1 cellular context compared by ENCODE assay signal in the genomic region with DNA sequence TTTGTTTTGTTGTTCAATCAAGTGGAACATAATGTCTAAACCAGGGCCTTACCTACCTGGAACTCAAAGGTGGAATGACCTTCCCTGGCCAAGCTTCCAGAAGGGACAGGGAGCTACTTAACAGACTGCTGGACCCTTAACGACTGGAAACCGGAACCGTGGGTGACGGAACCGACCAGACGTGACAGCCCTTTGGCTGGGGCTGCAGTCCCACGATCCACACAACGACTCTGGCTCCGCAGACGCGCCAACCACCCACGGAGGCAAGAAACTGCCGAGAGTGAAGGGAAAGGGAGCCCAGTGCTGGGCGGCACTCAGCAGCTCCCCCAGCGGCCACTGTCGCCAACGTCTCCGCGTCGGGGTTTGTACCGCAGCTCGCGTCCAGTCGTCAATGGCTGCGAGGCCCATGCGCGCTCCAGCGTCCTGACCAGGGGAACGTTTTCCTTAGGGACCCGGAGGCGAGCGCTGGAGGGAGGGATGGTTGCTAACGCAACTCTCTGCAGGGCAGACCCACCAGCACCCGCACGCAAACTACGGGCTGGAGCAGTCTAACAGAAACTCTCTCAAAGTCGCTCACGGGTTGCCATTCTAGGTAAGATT.
TF ChIP-seq lines count a peak whose summit lies in the region.

No MANE protein-coding gene starts in this region.

TF ChIP-seq in HepG2, 621 proteins besides CTCF, POLR2A, EP300 and RAD21 (continued from another document and continues in another):
- TF ChIP-seq, protein P1, sequence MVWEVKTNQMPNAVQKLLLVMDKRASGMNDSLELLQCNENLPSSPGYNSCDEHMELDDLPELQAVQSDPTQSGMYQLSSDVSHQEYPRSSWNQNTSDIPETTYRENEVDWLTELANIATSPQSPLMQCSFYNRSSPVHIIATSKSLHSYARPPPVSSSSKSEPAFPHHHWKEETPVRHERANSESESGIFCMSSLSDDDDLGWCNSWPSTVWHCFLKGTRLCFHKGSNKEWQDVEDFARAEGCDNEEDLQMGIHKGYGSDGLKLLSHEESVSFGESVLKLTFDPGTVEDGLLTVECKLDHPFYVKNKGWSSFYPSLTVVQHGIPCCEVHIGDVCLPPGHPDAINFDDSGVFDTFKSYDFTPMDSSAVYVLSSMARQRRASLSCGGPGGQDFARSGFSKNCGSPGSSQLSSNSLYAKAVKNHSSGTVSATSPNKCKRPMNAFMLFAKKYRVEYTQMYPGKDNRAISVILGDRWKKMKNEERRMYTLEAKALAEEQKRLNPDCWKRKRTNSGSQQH (CRISPR knock-in tag; IDR thresholded peaks at IDR 0.05; ENCODE audit: low read depth) = 0 out of 2 replicates have a peak, but pooled peaks have one; percentile 69
- peak; percentile 73 for TF ChIP-seq KAT8 (CRISPR knock-in tag; IDR thresholded peaks at IDR 0.05)
- TF ChIP-seq ZNF292 (CRISPR knock-in tag; IDR thresholded peaks at IDR 0.05; ENCODE audit: borderline replicate concordance, low read depth) = peak; percentile 31; the same call in 1 of the 2 replicates
- 0 out of 2 replicates have a peak, but pooled peaks have one; percentile 33 for TF ChIP-seq ZBTB7B (CRISPR knock-in tag; IDR thresholded peaks at IDR 0.05)
- no peak for TF ChIP-seq ZNF816 (CRISPR knock-in tag; IDR thresholded peaks at IDR 0.05; ENCODE audit: borderline replicate concordance)
- peak; percentile 50; the same call in 1 of the 2 replicates for TF ChIP-seq RCOR2 (CRISPR knock-in tag; IDR thresholded peaks at IDR 0.05)
- peak; percentile 37; the same call in 1 of the 2 replicates for TF ChIP-seq ZNF350 (CRISPR knock-in tag; IDR thresholded peaks at IDR 0.05; ENCODE audit: borderline replicate concordance, low read depth)
- TF ChIP-seq CHD2 (IDR thresholded peaks at IDR 0.05; ENCODE audit: low read depth, low read length) = no peak
- TF ChIP-seq, protein P2, sequence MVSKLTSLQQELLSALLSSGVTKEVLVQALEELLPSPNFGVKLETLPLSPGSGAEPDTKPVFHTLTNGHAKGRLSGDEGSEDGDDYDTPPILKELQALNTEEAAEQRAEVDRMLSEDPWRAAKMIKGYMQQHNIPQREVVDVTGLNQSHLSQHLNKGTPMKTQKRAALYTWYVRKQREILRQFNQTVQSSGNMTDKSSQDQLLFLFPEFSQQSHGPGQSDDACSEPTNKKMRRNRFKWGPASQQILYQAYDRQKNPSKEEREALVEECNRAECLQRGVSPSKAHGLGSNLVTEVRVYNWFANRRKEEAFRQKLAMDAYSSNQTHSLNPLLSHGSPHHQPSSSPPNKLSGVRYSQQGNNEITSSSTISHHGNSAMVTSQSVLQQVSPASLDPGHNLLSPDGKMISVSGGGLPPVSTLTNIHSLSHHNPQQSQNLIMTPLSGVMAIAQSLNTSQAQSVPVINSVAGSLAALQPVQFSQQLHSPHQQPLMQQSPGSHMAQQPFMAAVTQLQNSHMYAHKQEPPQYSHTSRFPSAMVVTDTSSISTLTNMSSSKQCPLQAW (CRISPR knock-in tag; IDR thresholded peaks at IDR 0.05) = peak; percentile 53
- TF ChIP-seq, protein P3, sequence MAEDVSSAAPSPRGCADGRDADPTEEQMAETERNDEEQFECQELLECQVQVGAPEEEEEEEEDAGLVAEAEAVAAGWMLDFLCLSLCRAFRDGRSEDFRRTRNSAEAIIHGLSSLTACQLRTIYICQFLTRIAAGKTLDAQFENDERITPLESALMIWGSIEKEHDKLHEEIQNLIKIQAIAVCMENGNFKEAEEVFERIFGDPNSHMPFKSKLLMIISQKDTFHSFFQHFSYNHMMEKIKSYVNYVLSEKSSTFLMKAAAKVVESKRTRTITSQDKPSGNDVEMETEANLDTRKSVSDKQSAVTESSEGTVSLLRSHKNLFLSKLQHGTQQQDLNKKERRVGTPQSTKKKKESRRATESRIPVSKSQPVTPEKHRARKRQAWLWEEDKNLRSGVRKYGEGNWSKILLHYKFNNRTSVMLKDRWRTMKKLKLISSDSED (CRISPR knock-in tag; IDR thresholded peaks at IDR 0.05) = no peak
- TF ChIP-seq ZNF619 (CRISPR knock-in tag; IDR thresholded peaks at IDR 0.05) = no peak
- TF ChIP-seq SATB2 (CRISPR knock-in tag; IDR thresholded peaks at IDR 0.05) = no peak
- no peak for TF ChIP-seq NFRKB (IDR thresholded peaks at IDR 0.05)
- no peak for TF ChIP-seq U2AF2 (IDR thresholded peaks at IDR 0.05; ENCODE audit: low read depth, low read length)
- TF ChIP-seq SP1 (IDR thresholded peaks at IDR 0.05) = no peak
- peak; percentile 60 for TF ChIP-seq SP1 (CRISPR knock-in tag; IDR thresholded peaks at IDR 0.05)
- no peak for TF ChIP-seq ZMAT3 (CRISPR knock-in tag; conservative IDR thresholded peaks at IDR 0.05)
- no peak for TF ChIP-seq ZNF10 (CRISPR knock-in tag; IDR thresholded peaks at IDR 0.05; ENCODE audit: borderline replicate concordance, low read depth)
- no peak for TF ChIP-seq FLYWCH1 (CRISPR knock-in tag; IDR thresholded peaks at IDR 0.05)
- TF ChIP-seq MYNN (CRISPR knock-in tag; IDR thresholded peaks at IDR 0.05; ENCODE audit: low read depth) = no peak
- TF ChIP-seq, protein P4, sequence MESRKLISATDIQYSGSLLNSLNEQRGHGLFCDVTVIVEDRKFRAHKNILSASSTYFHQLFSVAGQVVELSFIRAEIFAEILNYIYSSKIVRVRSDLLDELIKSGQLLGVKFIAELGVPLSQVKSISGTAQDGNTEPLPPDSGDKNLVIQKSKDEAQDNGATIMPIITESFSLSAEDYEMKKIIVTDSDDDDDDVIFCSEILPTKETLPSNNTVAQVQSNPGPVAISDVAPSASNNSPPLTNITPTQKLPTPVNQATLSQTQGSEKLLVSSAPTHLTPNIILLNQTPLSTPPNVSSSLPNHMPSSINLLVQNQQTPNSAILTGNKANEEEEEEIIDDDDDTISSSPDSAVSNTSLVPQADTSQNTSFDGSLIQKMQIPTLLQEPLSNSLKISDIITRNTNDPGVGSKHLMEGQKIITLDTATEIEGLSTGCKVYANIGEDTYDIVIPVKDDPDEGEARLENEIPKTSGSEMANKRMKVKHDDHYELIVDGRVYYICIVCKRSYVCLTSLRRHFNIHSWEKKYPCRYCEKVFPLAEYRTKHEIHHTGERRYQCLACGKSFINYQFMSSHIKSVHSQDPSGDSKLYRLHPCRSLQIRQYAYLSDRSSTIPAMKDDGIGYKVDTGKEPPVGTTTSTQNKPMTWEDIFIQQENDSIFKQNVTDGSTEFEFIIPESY (CRISPR knock-in tag; IDR thresholded peaks at IDR 0.05) = peak; percentile 94
- TF ChIP-seq, protein P5, sequence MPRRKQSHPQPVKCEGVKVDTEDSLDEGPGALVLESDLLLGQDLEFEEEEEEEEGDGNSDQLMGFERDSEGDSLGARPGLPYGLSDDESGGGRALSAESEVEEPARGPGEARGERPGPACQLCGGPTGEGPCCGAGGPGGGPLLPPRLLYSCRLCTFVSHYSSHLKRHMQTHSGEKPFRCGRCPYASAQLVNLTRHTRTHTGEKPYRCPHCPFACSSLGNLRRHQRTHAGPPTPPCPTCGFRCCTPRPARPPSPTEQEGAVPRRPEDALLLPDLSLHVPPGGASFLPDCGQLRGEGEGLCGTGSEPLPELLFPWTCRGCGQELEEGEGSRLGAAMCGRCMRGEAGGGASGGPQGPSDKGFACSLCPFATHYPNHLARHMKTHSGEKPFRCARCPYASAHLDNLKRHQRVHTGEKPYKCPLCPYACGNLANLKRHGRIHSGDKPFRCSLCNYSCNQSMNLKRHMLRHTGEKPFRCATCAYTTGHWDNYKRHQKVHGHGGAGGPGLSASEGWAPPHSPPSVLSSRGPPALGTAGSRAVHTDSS (CRISPR knock-in tag; conservative IDR thresholded peaks at IDR 0.05) = no peak
- no peak for TF ChIP-seq ZNF12 (CRISPR knock-in tag; IDR thresholded peaks at IDR 0.05)
- no peak for TF ChIP-seq NKX3-1 (CRISPR knock-in tag; IDR thresholded peaks at IDR 0.05)
- no peak for TF ChIP-seq ZNF629 (CRISPR knock-in tag; conservative IDR thresholded peaks at IDR 0.05)
- TF ChIP-seq MYC (CRISPR knock-in tag; IDR thresholded peaks at IDR 0.05; ENCODE audit: borderline replicate concordance) = peak; percentile 56; the same call in 1 of the 2 replicates
- TF ChIP-seq ELF1 (CRISPR knock-in tag; IDR thresholded peaks at IDR 0.05) = no peak
- TF ChIP-seq KLF11 (CRISPR knock-in tag; IDR thresholded peaks at IDR 0.05) = peak; percentile 32; the same call in 1 of the 2 replicates
- 0 out of 2 replicates have a peak, but pooled peaks have one; percentile 46 for TF ChIP-seq ARHGAP35 (CRISPR knock-in tag; IDR thresholded peaks at IDR 0.05; ENCODE audit: borderline replicate concordance)
- peak in 1 of 2 experiments; percentile 57; a peak in 1 of 4 replicates for TF ChIP-seq KLF16 (CRISPR knock-in tag; IDR thresholded peaks at IDR 0.05)
- peak; percentile 46; the same call in 1 of the 2 replicates for TF ChIP-seq KMT2A (CRISPR knock-in tag; IDR thresholded peaks at IDR 0.05)
- TF ChIP-seq ZNF124 (CRISPR knock-in tag; IDR thresholded peaks at IDR 0.05) = peak; percentile 78; the same call in 1 of the 2 replicates
- no peak for TF ChIP-seq ZNF180 (CRISPR knock-in tag; IDR thresholded peaks at IDR 0.05; ENCODE audit: borderline replicate concordance, low read depth)
- TF ChIP-seq NONO (IDR thresholded peaks at IDR 0.05) = no peak
- no peak for TF ChIP-seq NONO (CRISPR knock-in tag; conservative IDR thresholded peaks at IDR 0.05)
- peak; percentile 86 for TF ChIP-seq ZNF883 (CRISPR knock-in tag; IDR thresholded peaks at IDR 0.05; ENCODE audit: not compliant biosample characterization)
- TF ChIP-seq ZNF713 (CRISPR knock-in tag; IDR thresholded peaks at IDR 0.05) = no peak
- TF ChIP-seq, protein P6, sequence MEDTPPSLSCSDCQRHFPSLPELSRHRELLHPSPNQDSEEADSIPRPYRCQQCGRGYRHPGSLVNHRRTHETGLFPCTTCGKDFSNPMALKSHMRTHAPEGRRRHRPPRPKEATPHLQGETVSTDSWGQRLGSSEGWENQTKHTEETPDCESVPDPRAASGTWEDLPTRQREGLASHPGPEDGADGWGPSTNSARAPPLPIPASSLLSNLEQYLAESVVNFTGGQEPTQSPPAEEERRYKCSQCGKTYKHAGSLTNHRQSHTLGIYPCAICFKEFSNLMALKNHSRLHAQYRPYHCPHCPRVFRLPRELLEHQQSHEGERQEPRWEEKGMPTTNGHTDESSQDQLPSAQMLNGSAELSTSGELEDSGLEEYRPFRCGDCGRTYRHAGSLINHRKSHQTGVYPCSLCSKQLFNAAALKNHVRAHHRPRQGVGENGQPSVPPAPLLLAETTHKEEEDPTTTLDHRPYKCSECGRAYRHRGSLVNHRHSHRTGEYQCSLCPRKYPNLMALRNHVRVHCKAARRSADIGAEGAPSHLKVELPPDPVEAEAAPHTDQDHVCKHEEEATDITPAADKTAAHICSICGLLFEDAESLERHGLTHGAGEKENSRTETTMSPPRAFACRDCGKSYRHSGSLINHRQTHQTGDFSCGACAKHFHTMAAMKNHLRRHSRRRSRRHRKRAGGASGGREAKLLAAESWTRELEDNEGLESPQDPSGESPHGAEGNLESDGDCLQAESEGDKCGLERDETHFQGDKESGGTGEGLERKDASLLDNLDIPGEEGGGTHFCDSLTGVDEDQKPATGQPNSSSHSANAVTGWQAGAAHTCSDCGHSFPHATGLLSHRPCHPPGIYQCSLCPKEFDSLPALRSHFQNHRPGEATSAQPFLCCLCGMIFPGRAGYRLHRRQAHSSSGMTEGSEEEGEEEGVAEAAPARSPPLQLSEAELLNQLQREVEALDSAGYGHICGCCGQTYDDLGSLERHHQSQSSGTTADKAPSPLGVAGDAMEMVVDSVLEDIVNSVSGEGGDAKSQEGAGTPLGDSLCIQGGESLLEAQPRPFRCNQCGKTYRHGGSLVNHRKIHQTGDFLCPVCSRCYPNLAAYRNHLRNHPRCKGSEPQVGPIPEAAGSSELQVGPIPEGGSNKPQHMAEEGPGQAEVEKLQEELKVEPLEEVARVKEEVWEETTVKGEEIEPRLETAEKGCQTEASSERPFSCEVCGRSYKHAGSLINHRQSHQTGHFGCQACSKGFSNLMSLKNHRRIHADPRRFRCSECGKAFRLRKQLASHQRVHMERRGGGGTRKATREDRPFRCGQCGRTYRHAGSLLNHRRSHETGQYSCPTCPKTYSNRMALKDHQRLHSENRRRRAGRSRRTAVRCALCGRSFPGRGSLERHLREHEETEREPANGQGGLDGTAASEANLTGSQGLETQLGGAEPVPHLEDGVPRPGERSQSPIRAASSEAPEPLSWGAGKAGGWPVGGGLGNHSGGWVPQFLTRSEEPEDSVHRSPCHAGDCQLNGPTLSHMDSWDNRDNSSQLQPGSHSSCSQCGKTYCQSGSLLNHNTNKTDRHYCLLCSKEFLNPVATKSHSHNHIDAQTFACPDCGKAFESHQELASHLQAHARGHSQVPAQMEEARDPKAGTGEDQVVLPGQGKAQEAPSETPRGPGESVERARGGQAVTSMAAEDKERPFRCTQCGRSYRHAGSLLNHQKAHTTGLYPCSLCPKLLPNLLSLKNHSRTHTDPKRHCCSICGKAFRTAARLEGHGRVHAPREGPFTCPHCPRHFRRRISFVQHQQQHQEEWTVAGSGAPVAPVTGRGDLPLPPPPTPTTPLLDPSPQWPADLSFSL (CRISPR knock-in tag; IDR thresholded peaks at IDR 0.05) = no peak
- no peak for TF ChIP-seq REXO4 (CRISPR knock-in tag; IDR thresholded peaks at IDR 0.05; ENCODE audit: borderline replicate concordance)
- peak; percentile 79; the same call in 1 of the 2 replicates for TF ChIP-seq KLF6 (CRISPR knock-in tag; IDR thresholded peaks at IDR 0.05)
- TF ChIP-seq PLRG1 (conservative IDR thresholded peaks at IDR 0.05) = no peak
- TF ChIP-seq CEBPB (IDR thresholded peaks at IDR 0.05; ENCODE audit: borderline replicate concordance, low read depth, low read length) = no peak
- no peak for TF ChIP-seq ZNF775 (CRISPR knock-in tag; IDR thresholded peaks at IDR 0.05; ENCODE audit: borderline replicate concordance)
- no peak for TF ChIP-seq SALL2 (CRISPR knock-in tag; IDR thresholded peaks at IDR 0.05)
- TF ChIP-seq JARID2 (CRISPR knock-in tag; IDR thresholded peaks at IDR 0.05; ENCODE audit: insufficient replicate concordance) = peak; percentile 25
- no peak for TF ChIP-seq JUN (CRISPR knock-in tag; IDR thresholded peaks at IDR 0.05)
- no peak for TF ChIP-seq HOXA5 (CRISPR knock-in tag; IDR thresholded peaks at IDR 0.05)
- TF ChIP-seq, protein P7, sequence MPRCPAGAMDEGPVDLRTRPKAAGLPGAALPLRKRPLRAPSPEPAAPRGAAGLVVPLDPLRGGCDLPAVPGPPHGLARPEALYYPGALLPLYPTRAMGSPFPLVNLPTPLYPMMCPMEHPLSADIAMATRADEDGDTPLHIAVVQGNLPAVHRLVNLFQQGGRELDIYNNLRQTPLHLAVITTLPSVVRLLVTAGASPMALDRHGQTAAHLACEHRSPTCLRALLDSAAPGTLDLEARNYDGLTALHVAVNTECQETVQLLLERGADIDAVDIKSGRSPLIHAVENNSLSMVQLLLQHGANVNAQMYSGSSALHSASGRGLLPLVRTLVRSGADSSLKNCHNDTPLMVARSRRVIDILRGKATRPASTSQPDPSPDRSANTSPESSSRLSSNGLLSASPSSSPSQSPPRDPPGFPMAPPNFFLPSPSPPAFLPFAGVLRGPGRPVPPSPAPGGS (CRISPR knock-in tag; IDR thresholded peaks at IDR 0.05) = peak; percentile 84
- TF ChIP-seq, protein P8, sequence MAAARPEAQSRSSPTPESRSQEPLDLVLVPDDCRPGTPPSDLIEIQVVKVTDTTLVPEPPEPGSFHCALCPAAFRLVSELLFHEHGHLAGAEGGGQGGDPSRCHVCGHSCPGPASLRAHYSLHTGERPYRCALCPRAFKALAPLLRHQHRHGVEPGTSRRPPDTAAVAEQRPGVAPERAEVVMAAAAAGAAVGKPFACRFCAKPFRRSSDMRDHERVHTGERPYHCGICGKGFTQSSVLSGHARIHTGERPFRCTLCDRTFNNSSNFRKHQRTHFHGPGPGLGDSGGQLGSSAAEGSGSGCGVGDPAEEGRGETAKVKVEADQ (CRISPR knock-in tag; IDR thresholded peaks at IDR 0.05; ENCODE audit: borderline replicate concordance) = peak; percentile 84; the same call in 1 of the 2 replicates
